In genomic region chr14:32073537-32074189, GRCh38 we compare ENCODE assay signal across 8 cellular contexts. TPM values are rescaled to one million over a fixed set of nuclear protein-coding genes. Genes with fewer than 3 reads are reported as not detected.
DNase-seq lines count a peak whose midpoint lies in the region; ATAC-seq and TF ChIP-seq lines count a peak whose summit lies in the region.

No MANE protein-coding gene starts in this region.

- H3K4me2 ChIP-seq in OCI-LY1 (ENCODE audit: low read length): no peak overlapping the region

- no peak overlapping the region for H3K27ac Mint-ChIP-seq in activated naive CD8-positive, alpha-beta T cell treated with anti-CD3 and anti-CD28 coated beads, Interleukin-2, amount 50 U/mL, for 24 hours

- H3K27ac ChIP-seq in AG04450 (ENCODE audit: low read depth, low read length): no peak overlapping the region
- no peak overlapping the region for H3K27ac ChIP-seq in OCI-LY1 (ENCODE audit: low read depth, low read length, poor library complexity, severe bottlenecking)

- H3K79me2 ChIP-seq in OCI-LY1 (ENCODE audit: insufficient read depth, low read length): no peaks in the 10 kb centered on the region

- no peaks in the 10 kb centered on the region for H3K36me3 Mint-ChIP-seq in activated naive CD8-positive, alpha-beta T cell treated with anti-CD3 and anti-CD28 coated beads, Interleukin-2, amount 50 U/mL, for 24 hours (ENCODE audit: low read depth)

- POLR2A ChIA-PET in AG04450 (lab: Yijun Ruan, JAX): no interaction called here

- no peaks in the 10 kb centered on the region for H3K27me3 ChIP-seq in AG04450 (ENCODE audit: control insufficient read depth, insufficient read depth, low read length)
- H3K27me3 ChIP-seq in OCI-LY1 (ENCODE audit: insufficient read depth, low read length): no peaks in the 10 kb centered on the region

- no peaks in the 10 kb centered on the region for H3K9me2 ChIP-seq in OCI-LY1 (ENCODE audit: low read depth, low read length)

- H3K4me1 ChIP-seq in OCI-LY1 (ENCODE audit: insufficient read depth, low read length, severe bottlenecking): peaks cover 18% of the 10 kb centered on the region

- 0 out of 2 replicates have a peak, but pooled peaks cover 2% of the 10 kb centered on the region for H3K9me3 ChIP-seq in AG04450 (ENCODE audit: control insufficient read depth, insufficient read depth, low read length)
- H3K9me3 ChIP-seq in OCI-LY1 (ENCODE audit: low read length): no peaks in the 10 kb centered on the region

- CTCF ChIA-PET in AG04450 (lab: Charles Lee): interaction anchor here (0.6 to 3.7 kb wide), 31 partner anchors 8 to 595 kb away, joined by 3 to 93 read pairs (median 4); partner anchors contain the start of gene RNU6-8

- H3K9ac ChIP-seq in OCI-LY1 (ENCODE audit: low read length): no peak overlapping the region

- DNase-seq in AG04450 (ENCODE audit: low read depth, low spot score) (peak; percentile 48), hepatic stellate cell (ENCODE audit: low spot score) (peak; percentile 58), smooth muscle cell of the brain vasculature (ENCODE audit: low read depth, low spot score) (peak; percentile 73)
- peak; percentile 81 for DNase-seq in Jurkat, Clone E6-1 (ENCODE audit: low read depth, low spot score)
- DNase-seq in activated naive CD8-positive, alpha-beta T cell treated with anti-CD3 and anti-CD28 coated beads, Interleukin-2, amount 50 U/mL, for 24 hours: peak; percentile 34

- no peak overlapping the region for H3K4me3 Mint-ChIP-seq in activated naive CD8-positive, alpha-beta T cell treated with anti-CD3 and anti-CD28 coated beads, Interleukin-2, amount 50 U/mL, for 24 hours

- ATAC-seq in activated naive CD8-positive, alpha-beta T cell treated with anti-CD3 and anti-CD28 coated beads, Interleukin-2, amount 50 U/mL, for 24 hours: no peak
- no peak for ATAC-seq in GM21360 (IDR thresholded peaks at IDR 0.05; ENCODE audit: unreplicated experiment)

- H4K20me1 ChIP-seq in OCI-LY1 (ENCODE audit: insufficient read depth, low read length): no peaks in the 10 kb centered on the region

- 0 out of 2 replicates have a peak, but pooled peaks cover 3% of the 10 kb centered on the region for H3F3A ChIP-seq in OCI-LY1 (ENCODE audit: insufficient read depth, low read length)

- no peak overlapping the region for H3K4me3 ChIP-seq in AG04450 (ENCODE audit: low read depth, low read length)
- H3K4me3 ChIP-seq in Jurkat, Clone E6-1 (ENCODE audit: low read length): no peak overlapping the region
- H3K4me3 ChIP-seq in OCI-LY1 (ENCODE audit: low read depth, low read length, poor library complexity, severe bottlenecking): no peak overlapping the region

- no peaks in the 10 kb centered on the region for H3K36me3 ChIP-seq in OCI-LY1 (ENCODE audit: insufficient read depth, low read length)

- no peaks in the 10 kb centered on the region for H3K27me3 Mint-ChIP-seq in activated naive CD8-positive, alpha-beta T cell treated with anti-CD3 and anti-CD28 coated beads, Interleukin-2, amount 50 U/mL, for 24 hours

- H3K9me3 Mint-ChIP-seq in activated naive CD8-positive, alpha-beta T cell treated with anti-CD3 and anti-CD28 coated beads, Interleukin-2, amount 50 U/mL, for 24 hours: no peaks in the 10 kb centered on the region

- TF ChIP-seq CTCF in AG04450 (IDR thresholded peaks at IDR 0.05; ENCODE audit: low read depth, low read length) (peak; percentile 85), GM12872 (IDR thresholded peaks at IDR 0.05; ENCODE audit: insufficient read depth, low read depth, low read length) (peak; percentile 60; the same call in 2 of the 3 replicates), OCI-LY1 (IDR thresholded peaks at IDR 0.05; ENCODE audit: low read length) (peak; percentile 69)

- peaks cover 23% of the 10 kb centered on the region for H3K4me1 Mint-ChIP-seq in activated naive CD8-positive, alpha-beta T cell treated with anti-CD3 and anti-CD28 coated beads, Interleukin-2, amount 50 U/mL, for 24 hours

- H2AFZ ChIP-seq in OCI-LY1 (ENCODE audit: low read length): no peak overlapping the region

RNA-seq across cellular contexts. Expression of gene ARHGAP5, which starts 3.4 kb away (rescaled TPM):
- 28.2 and 45.6 TPM in 2 replicates for polyA plus RNA-seq in AG04450 (2011; rRNA removed)
- polyA minus RNA-seq in AG04450 (2011; rRNA and poly(A)+ RNA removed): 33.2 and 67.3 TPM in 2 replicates
- 15.1 TPM for polyA plus RNA-seq in Jurkat, Clone E6-1 (2012; ENCODE audit: insufficient read depth, insufficient read length)
